Comparison of ENCODE assay signal across 7 cellular contexts in genomic region chr3:61844346-61844745, GRCh38.
"Had no signal": no experiment of that assay in that cellular context is flagged by ENCODE, and none has a peak within 500 bp of the region (broad histone marks: within the 10 kb centered on the region; RNA-seq: fewer than 3 reads in every experiment).

No MANE protein-coding gene starts in this region.

- H3K27ac Mint-ChIP-seq: HFFc6 had no signal

- ATAC-seq: K562 had no signal

- H2AFZ ChIP-seq: GM23248 had no signal

- H3K9me3 Mint-ChIP-seq: H9, HFFc6 had no signal

- H3K9ac ChIP-seq: GM23248 had no signal

- DNase-seq: GM23248, H9, HCEC 1CT, HFFc6, IMR-90, KG1 had no signal

- H3K27ac ChIP-seq: GM23248 had no signal

- H3K4me3 ChIP-seq: GM23248, K562 had no signal

- H3K4me3 Mint-ChIP-seq: H9, HFFc6 had no signal
